Comparison of ENCODE assay signal across 1 cellular context in genomic region chr19:5092444-5092843, GRCh38.
A peak's percentile ranks its signal among the peaks of the same experiment; 100 is the strongest.
TF ChIP-seq lines count a peak whose summit lies in the region.

No MANE protein-coding gene starts in this region.

TF ChIP-seq in HepG2, 621 proteins besides CTCF, POLR2A, EP300 and RAD21:
- TF ChIP-seq RELA (CRISPR knock-in tag; IDR thresholded peaks at IDR 0.05) (no peak), AGO2 (optimal IDR thresholded peaks at IDR 0.05; ENCODE audit: low read depth, low read length) (peak; percentile 21)
